Comparison of ENCODE assay signal across 8 cellular contexts in the genomic region with DNA sequence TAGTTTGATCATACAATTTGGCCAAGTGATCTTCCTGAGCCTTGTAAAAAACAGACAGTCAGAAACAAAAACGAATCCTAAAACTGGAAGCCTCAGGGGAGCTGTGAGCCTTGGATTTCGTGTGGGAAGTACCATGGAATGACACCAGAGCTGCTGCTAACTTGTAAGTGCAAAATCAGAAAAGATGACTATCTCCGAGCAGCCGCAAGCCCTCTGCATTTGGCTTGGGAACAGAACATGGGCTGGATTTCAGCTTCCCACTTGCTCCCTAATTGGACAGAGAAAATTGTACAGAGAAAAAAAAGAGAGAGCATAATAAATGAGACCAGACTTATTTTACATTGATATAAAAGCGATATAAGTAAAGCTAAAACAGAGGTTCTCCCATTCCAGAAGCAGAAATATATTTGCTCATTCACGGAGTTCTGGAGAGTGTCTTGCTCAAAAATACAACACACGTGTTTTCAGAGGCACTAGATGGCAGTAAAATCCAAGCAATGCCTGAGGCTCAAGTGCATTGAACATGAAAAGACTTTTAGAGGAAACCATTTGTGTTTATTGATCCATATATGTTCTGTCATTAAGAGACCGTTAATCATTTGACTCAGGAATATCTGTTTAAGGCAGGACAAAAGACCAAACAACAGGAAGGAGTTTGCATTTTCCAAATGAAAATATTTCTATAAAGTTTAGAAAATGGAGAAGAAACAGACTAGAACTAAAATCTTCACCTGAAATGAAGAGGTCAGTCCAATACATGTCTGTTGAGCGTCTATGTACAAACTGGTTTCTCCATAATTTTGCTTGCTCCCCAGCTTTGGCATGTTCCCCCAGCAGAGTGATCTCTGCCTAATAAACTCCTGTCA.
DNase-seq lines count a peak whose midpoint lies in the region; ATAC-seq and TF ChIP-seq lines count a peak whose summit lies in the region.

No MANE protein-coding gene starts in this region.

- ATAC-seq in right lobe of liver (peak; percentile 60 to 77 (median 68)), GM18498 (IDR thresholded peaks at IDR 0.05; ENCODE audit: unreplicated experiment) (no peak), GM21529 (IDR thresholded peaks at IDR 0.05; ENCODE audit: unreplicated experiment) (no peak), GM19023 (IDR thresholded peaks at IDR 0.05; ENCODE audit: unreplicated experiment) (no peak)

- H3K36me3 ChIP-seq in brain microvascular endothelial cell (replicated peaks) (no peaks in the 10 kb centered on the region), right lobe of liver (no peaks in the 10 kb centered on the region)

- no peaks in the 10 kb centered on the region for H3K27me3 ChIP-seq in brain microvascular endothelial cell (replicated peaks)
- H3K27me3 ChIP-seq in right lobe of liver: no peaks in the 10 kb centered on the region

- TF ChIP-seq POLR2A in right lobe of liver (IDR thresholded peaks at IDR 0.05): no peak

- H3K27ac ChIP-seq in brain microvascular endothelial cell: no peak overlapping the region
- no peak overlapping the region for H3K27ac ChIP-seq in right lobe of liver

- 34% methylated on average over 9 of the region's 9 CpGs for WGBS in right lobe of liver (ENCODE audit: insufficient coverage, low coverage, low lambda C conversion rate, missing lambda C conversion rate)

- no peaks in the 10 kb centered on the region for H3K9me3 ChIP-seq in right lobe of liver

- in situ Hi-C loops in brain microvascular endothelial cell (cut with HindIII; ENCODE audit: low pct_ligation_motif_present, low sequenced_read_pairs): no loop called here

- H3K4me3 ChIP-seq in brain microvascular endothelial cell (ENCODE audit: low read depth, low read length): no peak overlapping the region
- H3K4me3 ChIP-seq in right lobe of liver: no peak overlapping the region

- intact Hi-C loops in right lobe of liver (cut with DNase I): no loop called here

- TF ChIP-seq CTCF in brain microvascular endothelial cell (IDR thresholded peaks at IDR 0.05; ENCODE audit: low read depth, low read length, missing control alignments): peak; percentile 61
- TF ChIP-seq CTCF in right lobe of liver (IDR thresholded peaks at IDR 0.05): peak; percentile 35 to 50 (median 40)

- DNase-seq in GM03348 (ENCODE audit: low spot score): peak; percentile 59
- peak; percentile 16 for DNase-seq in NCI-H1092 (lab: John Stamatoyannopoulos, UW)
- peak; percentile 45 for DNase-seq in brain microvascular endothelial cell
- DNase-seq in right lobe of liver: no peak
- no peak for DNase-seq in NCI-H2029 treated with DMSO at 0.1 percent for 48 hours (lab: John Stamatoyannopoulos, UW)

- no peaks in the 10 kb centered on the region for H3K4me1 ChIP-seq in right lobe of liver

Comparison
In these comparisons a context has a peak if more than half of its experiments do, and no peak if none do; other contexts are left out.
1. DNase-seq: peak in GM03348 (single experiment), NCI-H1092 (single experiment) and brain microvascular endothelial cell (single experiment); none in right lobe of liver (0 of 3) and NCI-H2029 treated with DMSO at 0.1 percent for 48 hours (single experiment).
2. ATAC-seq: peak in right lobe of liver (4 of 4); none in GM18498 (single experiment), GM21529 (single experiment) and GM19023 (single experiment).